1 cellular context compared by ENCODE assay signal in genomic region chr18:48975817-48976649, GRCh38.
TF ChIP-seq lines count a peak whose summit lies in the region.

No MANE protein-coding gene starts in this region.

TF ChIP-seq in WTC11, 78 proteins besides CTCF, POLR2A, EP300 and RAD21 (continued from another document):
- no peak for TF ChIP-seq STAT6 (CRISPR knock-in tag; conservative IDR thresholded peaks at IDR 0.05; ENCODE audit: low read depth)
- no peak for TF ChIP-seq ZNF512 (CRISPR knock-in tag; IDR thresholded peaks at IDR 0.05; ENCODE audit: borderline replicate concordance)
- no peak for TF ChIP-seq ZNF121 (CRISPR knock-in tag; IDR thresholded peaks at IDR 0.05)
- TF ChIP-seq KAT7 (CRISPR knock-in tag; IDR thresholded peaks at IDR 0.05; ENCODE audit: borderline replicate concordance): 0 out of 2 replicates have a peak, but pooled peaks have one; percentile 58
- TF ChIP-seq MAX (CRISPR knock-in tag; IDR thresholded peaks at IDR 0.05): no peak
- TF ChIP-seq ZNF423 (CRISPR knock-in tag; IDR thresholded peaks at IDR 0.05): peak; percentile 87
- peak; percentile 50; the same call in 1 of the 2 replicates for TF ChIP-seq USF2 (CRISPR knock-in tag; IDR thresholded peaks at IDR 0.05)
- no peak for TF ChIP-seq ZNF138 (CRISPR knock-in tag; conservative IDR thresholded peaks at IDR 0.05)
- TF ChIP-seq TEAD4 (CRISPR knock-in tag; IDR thresholded peaks at IDR 0.05): no peak
- TF ChIP-seq USF1 (CRISPR knock-in tag; IDR thresholded peaks at IDR 0.05): no peak
- TF ChIP-seq ZNF219 (CRISPR knock-in tag; IDR thresholded peaks at IDR 0.05; ENCODE audit: borderline replicate concordance): no peak
TF ChIP-seq in WTC11: peak in this region for 5.
